ENCODE assay signal across 19 cellular contexts in genomic region chr7:135459951-135460567, GRCh38. TPM values are rescaled to one million over a fixed set of nuclear protein-coding genes. Genes with fewer than 3 reads are reported as not detected.
A peak's percentile ranks its signal among the peaks of the same experiment; 100 is the strongest.
DNase-seq lines count a peak whose midpoint lies in the region; ATAC-seq and TF ChIP-seq lines count a peak whose summit lies in the region.
"Had no signal": no experiment of that assay in that cellular context is flagged by ENCODE, and none has a peak within 500 bp of the region (broad histone marks: within the 10 kb centered on the region; RNA-seq: fewer than 3 reads in every experiment).

No MANE protein-coding gene starts in this region.

- no peak overlapping the region for H3K4me3 Mint-ChIP-seq in activated CD8-positive, alpha-beta T cell treated with anti-CD3 and anti-CD28 coated beads for 36 hours
- H3K4me3 Mint-ChIP-seq in activated CD8-positive, alpha-beta T cell treated with anti-CD3 and anti-CD28 coated beads, Interleukin-2, amount 10 ng/mL, durations not matched to agents 7 days and 5 days, result no peak overlapping the region
- H3K4me3 Mint-ChIP-seq in natural killer cell, result no peak overlapping the region
- H3K4me3 Mint-ChIP-seq: activated B cell treated with CpG ODN at 0.5 μM for 24 hours; CD4-positive, CD25-positive, alpha-beta regulatory T cell had no signal

- peaks cover 21% of the 10 kb centered on the region for H3K4me1 ChIP-seq in psoas muscle

- peak overlapping the region; percentile 2 for H3K27ac Mint-ChIP-seq in activated CD8-positive, alpha-beta T cell treated with anti-CD3 and anti-CD28 coated beads for 36 hours
- H3K27ac Mint-ChIP-seq in activated CD8-positive, alpha-beta T cell treated with anti-CD3 and anti-CD28 coated beads, Interleukin-2, amount 10 ng/mL, durations not matched to agents 7 days and 5 days, result no peak overlapping the region
- peak overlapping the region; percentile 24 to 25 for H3K27ac Mint-ChIP-seq in natural killer cell
- H3K27ac Mint-ChIP-seq: activated B cell treated with CpG ODN at 0.5 μM for 24 hours had no signal

- H3K4me1 Mint-ChIP-seq in activated CD8-positive, alpha-beta T cell treated with anti-CD3 and anti-CD28 coated beads for 36 hours (ENCODE audit: low read depth), result peaks cover 43% of the 10 kb centered on the region
- peaks cover 5% of the 10 kb centered on the region for H3K4me1 Mint-ChIP-seq in activated CD8-positive, alpha-beta T cell treated with anti-CD3 and anti-CD28 coated beads, Interleukin-2, amount 10 ng/mL, durations not matched to agents 7 days and 5 days (ENCODE audit: low read depth)
- H3K4me1 Mint-ChIP-seq in natural killer cell, result peaks cover 70 to 76% of the 10 kb centered on the region in 2 donors

- POLR2A ChIA-PET in activated CD8-positive, alpha-beta T cell treated with anti-CD3 and anti-CD28 coated beads for 36 hours (lab: Charles Lee), result interaction anchor here (0.9 to 1.1 kb wide), 3 partner anchors 9 to 98 kb away, joined by 3 to 4 read pairs (median 3); partner anchors contain the start of gene NUP205
- POLR2A ChIA-PET in activated CD8-positive, alpha-beta T cell treated with anti-CD3 and anti-CD28 coated beads, Interleukin-2, amount 10 ng/mL, durations not matched to agents 7 days and 5 days (lab: Charles Lee), result interaction anchor here (0.6 kb wide), 1 partner anchor 213 kb away, joined by 3 read pairs; no protein-coding TSS in a partner anchor

- no peaks in the 10 kb centered on the region for H3K36me3 ChIP-seq in psoas muscle (ENCODE audit: insufficient read depth in 1 of 2, low read depth in 1 of 2)
- H3K36me3 ChIP-seq: left ventricle myocardium inferior, MG63 had no signal

- H3K9me3 ChIP-seq in psoas muscle, result no peaks in the 10 kb centered on the region
- H3K9me3 ChIP-seq: left ventricle myocardium inferior, MG63 had no signal

- H3K4me3 ChIP-seq in psoas muscle, result no peak overlapping the region
- H3K4me3 ChIP-seq: left ventricle myocardium inferior, MG63 had no signal

- H3K9me3 Mint-ChIP-seq in activated CD8-positive, alpha-beta T cell treated with anti-CD3 and anti-CD28 coated beads for 36 hours, result no peaks in the 10 kb centered on the region
- peaks cover 4% of the 10 kb centered on the region for H3K9me3 Mint-ChIP-seq in activated CD8-positive, alpha-beta T cell treated with anti-CD3 and anti-CD28 coated beads, Interleukin-2, amount 10 ng/mL, durations not matched to agents 7 days and 5 days (ENCODE audit: insufficient read depth)
- H3K9me3 Mint-ChIP-seq in natural killer cell, result no peaks in the 10 kb centered on the region
- H3K9me3 Mint-ChIP-seq: CD4-positive, CD25-positive, alpha-beta regulatory T cell had no signal

- 88 to 93% (median 92%) methylated on average over 4 of the region's 4 CpGs for WGBS in psoas muscle, 3 donors

- no peak for DNase-seq in activated CD8-positive, alpha-beta T cell treated with anti-CD3 and anti-CD28 coated beads for 36 hours
- DNase-seq in activated CD8-positive, alpha-beta T cell treated with anti-CD3 and anti-CD28 coated beads, Interleukin-2, amount 10 ng/mL, durations not matched to agents 7 days and 5 days, result no peak
- DNase-seq in natural killer cell (no peak), psoas muscle (no peak)
- DNase-seq: activated B cell treated with CpG ODN at 0.5 μM for 24 hours; activated CD8-positive, alpha-beta memory T cell treated with anti-CD3 and anti-CD28 coated beads, Interleukin-2, amount 50 U/mL, for 48 hours; amygdala; CD4-positive, CD25-positive, alpha-beta regulatory T cell; cerebellar nuclear complex; DND-41; H7; left ventricle myocardium inferior; MG63; NCI-H2081 treated with DMSO at 0.1 percent for 48 hours; RPMI8226 had no signal

- H3K27ac ChIP-seq in psoas muscle, result no peak overlapping the region
- H3K27ac ChIP-seq: left ventricle myocardium inferior had no signal

- no peaks in the 10 kb centered on the region for H3K27me3 ChIP-seq in psoas muscle (ENCODE audit: insufficient read depth in 3 of 3, low read length in 2 of 3)
- H3K27me3 ChIP-seq: MG63 had no signal

- intact Hi-C loops in activated CD8-positive, alpha-beta T cell treated with anti-CD3 and anti-CD28 coated beads for 36 hours (cut with micrococcal nuclease), result no loop called here
- intact Hi-C loops in natural killer cell (cut with micrococcal nuclease) (no loop called here), psoas muscle (cut with DNase I) (no loop called here)

- no peak for TF ChIP-seq CTCF in activated CD8-positive, alpha-beta T cell treated with anti-CD3 and anti-CD28 coated beads for 36 hours (IDR thresholded peaks at IDR 0.05)
- TF ChIP-seq CTCF in natural killer cell (IDR thresholded peaks at IDR 0.05), result no peak
- TF ChIP-seq CTCF in psoas muscle (IDR thresholded peaks at IDR 0.05), result no peak

- peaks cover 9% of the 10 kb centered on the region for H3K36me3 Mint-ChIP-seq in activated CD8-positive, alpha-beta T cell treated with anti-CD3 and anti-CD28 coated beads for 36 hours (ENCODE audit: low read depth)
- H3K36me3 Mint-ChIP-seq in activated CD8-positive, alpha-beta T cell treated with anti-CD3 and anti-CD28 coated beads, Interleukin-2, amount 10 ng/mL, durations not matched to agents 7 days and 5 days (ENCODE audit: low read depth), result no peaks in the 10 kb centered on the region
- no peaks in the 10 kb centered on the region for H3K36me3 Mint-ChIP-seq in natural killer cell

- ATAC-seq in activated CD8-positive, alpha-beta T cell treated with anti-CD3 and anti-CD28 coated beads for 36 hours, result no peak
- no peak for ATAC-seq in activated CD8-positive, alpha-beta T cell treated with anti-CD3 and anti-CD28 coated beads, Interleukin-2, amount 10 ng/mL, durations not matched to agents 7 days and 5 days
- ATAC-seq in GM21786 (IDR thresholded peaks at IDR 0.05; ENCODE audit: unreplicated experiment) (peak; percentile 76), HG03565 (IDR thresholded peaks at IDR 0.05; ENCODE audit: unreplicated experiment) (peak; percentile 50), natural killer cell (peak in 1 of 3 donors; percentile 67), GM18517 (IDR thresholded peaks at IDR 0.05; ENCODE audit: unreplicated experiment) (no peak), psoas muscle (no peak)
- ATAC-seq in activated CD4-positive, CD25-positive, alpha-beta regulatory T cell treated with anti-CD3 and anti-CD28 coated beads, Interleukin-2, amount 50 U/mL, for 24 hours, result no peak

- CTCF ChIA-PET in activated CD8-positive, alpha-beta T cell treated with anti-CD3 and anti-CD28 coated beads for 36 hours (lab: Charles Lee), result interaction anchor here (0.6 to 1.0 kb wide), 2 partner anchors 96 to 186 kb away, joined by 3 to 4 read pairs; no protein-coding TSS in a partner anchor
- CTCF ChIA-PET in activated CD8-positive, alpha-beta T cell treated with anti-CD3 and anti-CD28 coated beads, Interleukin-2, amount 10 ng/mL, durations not matched to agents 7 days and 5 days (lab: Charles Lee), result no interaction called here

- no peaks in the 10 kb centered on the region for H3K27me3 Mint-ChIP-seq in activated CD8-positive, alpha-beta T cell treated with anti-CD3 and anti-CD28 coated beads for 36 hours
- no peaks in the 10 kb centered on the region for H3K27me3 Mint-ChIP-seq in activated CD8-positive, alpha-beta T cell treated with anti-CD3 and anti-CD28 coated beads, Interleukin-2, amount 10 ng/mL, durations not matched to agents 7 days and 5 days (ENCODE audit: low read depth)
- H3K27me3 Mint-ChIP-seq in natural killer cell (ENCODE audit: low read depth in 2 of 2), result no peaks in the 10 kb centered on the region
- H3K27me3 Mint-ChIP-seq: activated B cell treated with CpG ODN at 0.5 μM for 24 hours; CD4-positive, CD25-positive, alpha-beta regulatory T cell had no signal

RNA-seq across cellular contexts. Expression of gene CNOT4, which starts 49.8 kb away (rescaled TPM):
- 10 to 100 TPM; 22.0 to 23.6 TPM for total RNA-seq in activated CD8-positive, alpha-beta T cell treated with anti-CD3 and anti-CD28 coated beads for 36 hours
- total RNA-seq in activated CD8-positive, alpha-beta T cell treated with anti-CD3 and anti-CD28 coated beads, Interleukin-2, amount 10 ng/mL, durations not matched to agents 7 days and 5 days, result 10 to 100 TPM; 22.1 to 23.3 TPM
- 10 to 100 TPM; 40.6 to 47.1 (median 40.7) TPM for total RNA-seq in natural killer cell
- total RNA-seq in psoas muscle, result 10 to 100 TPM; 27.6 to 43.7 (median 33.5) TPM
- 10 to 100 TPM in 2 of 3 donors, 1 to 10 TPM in 1; 8.3 to 21.6 (median 10.3) TPM for polyA plus RNA-seq in psoas muscle

Comparison
In these comparisons a context has a peak if more than half of its experiments do, and no peak if none do; other contexts are left out.
1. ATAC-seq: peak in GM21786 (single experiment) and HG03565 (single experiment); none in activated CD8-positive, alpha-beta T cell treated with anti-CD3 and anti-CD28 coated beads for 36 hours (single experiment), activated CD8-positive, alpha-beta T cell treated with anti-CD3 and anti-CD28 coated beads, Interleukin-2, amount 10 ng/mL, durations not matched to agents 7 days and 5 days (single experiment), activated CD4-positive, CD25-positive, alpha-beta regulatory T cell treated with anti-CD3 and anti-CD28 coated beads, Interleukin-2, amount 50 U/mL, for 24 hours (0 of 2), GM18517 (single experiment) and psoas muscle (0 of 4).